Comparison of ENCODE assay signal across 15 cellular contexts in genomic region chr17:71109697-71110096, GRCh38.
A peak's percentile ranks its signal among the peaks of the same experiment; 100 is the strongest.
DNase-seq lines count a peak whose midpoint lies in the region; ATAC-seq, FAIRE-seq and TF ChIP-seq lines count a peak whose summit lies in the region.
"Had no signal": no experiment of that assay in that cellular context is flagged by ENCODE, and none has a peak within 500 bp of the region (broad histone marks: within the 10 kb centered on the region; RNA-seq: fewer than 3 reads in every experiment).

No MANE protein-coding gene starts in this region.

- BruUV-seq in HCT116 (replicated peaks; lab: Mats Ljungman, UMichigan) (no TSS peak), K562 (replicated peaks; lab: Mats Ljungman, UMichigan) (no TSS peak)

- H3F3A ChIP-seq in neural progenitor cell (ENCODE audit: low read depth), result peaks cover 6% of the 10 kb centered on the region

- no peaks in the 10 kb centered on the region for H3K36me3 Mint-ChIP-seq in neural progenitor cell
- H3K36me3 Mint-ChIP-seq: CD14-positive monocyte; CD4-positive, alpha-beta memory T cell had no signal

- POLR2A ChIA-PET in HCT116 (lab: Charles Lee) (no interaction called here), K562 (lab: Yijun Ruan, JAX) (no interaction called here)

- TF ChIP-seq RAD21 in HCT116 (IDR thresholded peaks at IDR 0.05; ENCODE audit: low read depth) (no peak), K562 (CRISPR knock-in tag; conservative IDR thresholded peaks at IDR 0.05 in 1 of 2, IDR thresholded peaks at IDR 0.05 in 1 of 2) (no peak)

- no peaks in the 10 kb centered on the region for H3K27me3 ChIP-seq in HCT116 (ENCODE audit: insufficient read depth, low read length)
- no peaks in the 10 kb centered on the region for H3K27me3 ChIP-seq in K562 (ENCODE audit: control insufficient read depth in 2 of 2, insufficient read depth in 2 of 2, low read length in 2 of 2)
- H3K27me3 ChIP-seq in neural progenitor cell, result no peaks in the 10 kb centered on the region
- H3K27me3 ChIP-seq in left ventricle myocardium inferior (ENCODE audit: low read depth), result peaks cover 11% of the 10 kb centered on the region
- H3K27me3 ChIP-seq: BLaER1 had no signal

- H2AFZ ChIP-seq in HCT116 (ENCODE audit: low read depth, low read length, poor library complexity, severe bottlenecking) (no peak overlapping the region), K562 (ENCODE audit: low read depth, low read length) (no peak overlapping the region), neural progenitor cell (replicated peaks) (no peak overlapping the region)

- no peak overlapping the region for H3K27ac Mint-ChIP-seq in neural progenitor cell
- H3K27ac Mint-ChIP-seq: CD14-positive monocyte; CD4-positive, alpha-beta memory T cell; H9 had no signal

- CTCF ChIA-PET in HCT116 (lab: Charles Lee) (interaction anchor here (1.3 to 1.6 kb wide), 2 partner anchors 342 to 351 kb away, joined by 4 to 9 read pairs; no protein-coding TSS in a partner anchor), K562 (lab: Yijun Ruan, JAX; ENCODE audit: low intra/inter-chr PET ratio) (no interaction called here)

- no peak for TF ChIP-seq EP300 in K562 (IDR thresholded peaks at IDR 0.05; ENCODE audit: low read length)

- peaks cover 14% of the 10 kb centered on the region for H3K4me1 Mint-ChIP-seq in neural progenitor cell
- H3K4me1 Mint-ChIP-seq: CD14-positive monocyte; CD4-positive, alpha-beta memory T cell had no signal

- no peak for TF ChIP-seq CTCF in 22Rv1 (IDR thresholded peaks at IDR 0.05)
- no peak for TF ChIP-seq CTCF in HCT116 (IDR thresholded peaks at IDR 0.05 in 2 of 3, conservative IDR thresholded peaks at IDR 0.05 in 1 of 3; ENCODE audit: borderline replicate concordance in 1 of 3, insufficient read depth in 1 of 3, low read depth in 2 of 3, low read length in 2 of 3)
- no peak for TF ChIP-seq CTCF in K562 (IDR thresholded peaks at IDR 0.05 in 2 of 3, conservative IDR thresholded peaks at IDR 0.05 in 1 of 3; ENCODE audit: insufficient read depth in 2 of 3, low read depth in 1 of 3, low read length in 3 of 3)
- TF ChIP-seq CTCF in neural progenitor cell (IDR thresholded peaks at IDR 0.05), result no peak
- no peak for TF ChIP-seq CTCF in left ventricle myocardium inferior (IDR thresholded peaks at IDR 0.05; ENCODE audit: borderline replicate concordance)

- DNase-seq in HCT116 (ENCODE audit: low read depth, low spot score) (no peak), K562 (ENCODE audit: extremely low read depth in 1 of 4, low spot score in 3 of 4) (no peak), neural progenitor cell (ENCODE audit: low spot score) (no peak), SKM-1 (lab: John Stamatoyannopoulos, UW; ENCODE audit: unreplicated experiment) (no peak), DMS 273 treated with DMSO at 0.1 percent for 48 hours (lab: John Stamatoyannopoulos, UW) (no peak), left ventricle myocardium inferior (no peak)
- DNase-seq: CD4-positive, alpha-beta memory T cell; DMS79 treated with DMSO at 0.1 percent for 48 hours; GF-D8; GOT3; H9; KG1 had no signal

- in situ Hi-C loops in K562 (cut with MboI), result no loop called here

- H3K4me1 ChIP-seq in HCT116 (ENCODE audit: control insufficient read depth in 1 of 2, insufficient read depth in 2 of 2, low read length in 2 of 2) (peaks cover 0 to 7% of the 10 kb centered on the region in 2 experiments; a peak in 1 of 4 replicates), K562 (replicated peaks in 1 of 2; ENCODE audit: control insufficient read depth in 2 of 2, insufficient read depth in 2 of 2, low read length in 2 of 2) (no peaks in the 10 kb centered on the region), neural progenitor cell (peaks cover 29% of the 10 kb centered on the region), left ventricle myocardium inferior (no peaks in the 10 kb centered on the region)
- H3K4me1 ChIP-seq: BLaER1 had no signal

- peaks cover 2% of the 10 kb centered on the region for H3K27me3 Mint-ChIP-seq in neural progenitor cell (ENCODE audit: insufficient read depth, low read depth)
- H3K27me3 Mint-ChIP-seq: CD4-positive, alpha-beta memory T cell had no signal

- FAIRE-seq in K562 (lab: Jason Lieb, UNC), result no peak

- no peak overlapping the region for H3K9ac ChIP-seq in HCT116 (ENCODE audit: low read length)
- H3K9ac ChIP-seq in K562 (ENCODE audit: insufficient read depth in 1 of 2, low read depth in 2 of 2, low read length in 2 of 2), result no peak overlapping the region
- H3K9ac ChIP-seq in neural progenitor cell, result no peak overlapping the region
- H3K9ac ChIP-seq: BLaER1 had no signal

- 0% methylated on average over 3 of the region's 3 CpGs for WGBS in K562 (ENCODE audit: insufficient coverage, low coverage, missing lambda C conversion rate)

- H4K20me1 ChIP-seq in HCT116 (ENCODE audit: insufficient read depth) (no peaks in the 10 kb centered on the region), K562 (replicated peaks; ENCODE audit: control insufficient read depth, insufficient read depth, low read length) (no peaks in the 10 kb centered on the region), neural progenitor cell (ENCODE audit: low read depth) (no peaks in the 10 kb centered on the region)
- H4K20me1 ChIP-seq: BLaER1 had no signal

- H3K36me3 ChIP-seq in HCT116 (ENCODE audit: control insufficient read depth in 1 of 2, insufficient read depth in 2 of 2, low read length in 2 of 2) (no peaks in the 10 kb centered on the region), K562 (ENCODE audit: control insufficient read depth, insufficient read depth, low read length) (no peaks in the 10 kb centered on the region), neural progenitor cell (no peaks in the 10 kb centered on the region), left ventricle myocardium inferior (no peaks in the 10 kb centered on the region)
- H3K36me3 ChIP-seq: BLaER1 had no signal

- H3K9me3 ChIP-seq in HCT116 (ENCODE audit: control insufficient read depth in 1 of 2, insufficient read depth in 1 of 2, low read depth in 1 of 2, low read length in 2 of 2) (no peaks in the 10 kb centered on the region), K562 (replicated peaks; ENCODE audit: control insufficient read depth, insufficient read depth, low read depth, low read length) (no peaks in the 10 kb centered on the region), neural progenitor cell (ENCODE audit: low read depth) (no peaks in the 10 kb centered on the region), left ventricle myocardium inferior (replicated peaks) (no peaks in the 10 kb centered on the region)
- H3K9me3 ChIP-seq: BLaER1 had no signal

- no peak overlapping the region for H3K4me3 Mint-ChIP-seq in neural progenitor cell
- H3K4me3 Mint-ChIP-seq: CD14-positive monocyte; CD4-positive, alpha-beta memory T cell; H9 had no signal

- H3K9me3 Mint-ChIP-seq in neural progenitor cell, result peaks cover 6% of the 10 kb centered on the region
- H3K9me3 Mint-ChIP-seq: H9 had no signal

- peak overlapping the region; percentile 96 for H3K27ac ChIP-seq in 22Rv1
- H3K27ac ChIP-seq in HCT116 (ENCODE audit: low read depth, low read length), result no peak overlapping the region
- no peak overlapping the region for H3K27ac ChIP-seq in K562 (ENCODE audit: extremely low read depth, low read depth, low read length)
- H3K27ac ChIP-seq in neural progenitor cell, result no peak overlapping the region
- H3K27ac ChIP-seq in left ventricle myocardium inferior (replicated peaks), result no peak overlapping the region
- H3K27ac ChIP-seq: BLaER1 had no signal

- H3K9me2 ChIP-seq in HCT116 (ENCODE audit: insufficient read depth), result no peaks in the 10 kb centered on the region

- H3K4me2 ChIP-seq in HCT116 (ENCODE audit: low read length) (no peak overlapping the region), K562 (ENCODE audit: insufficient read depth, low read length) (no peak overlapping the region), neural progenitor cell (peak overlapping the region; percentile 33)
- H3K4me2 ChIP-seq: BLaER1 had no signal

- no peaks in the 10 kb centered on the region for H3K9me1 ChIP-seq in K562 (ENCODE audit: control insufficient read depth, insufficient read depth, low read length)

- RAD21 ChIA-PET in HCT116 (lab: Charles Lee; ENCODE audit: low non-redundant PET in 1 of 2, low total read pairs in 2 of 2, uncharacterized antibody in 2 of 2, unreplicated experiment in 2 of 2), result no interaction called here

- intact Hi-C loops in HCT116 (cut with micrococcal nuclease), result no loop called here
- intact Hi-C loops in K562 (cut with micrococcal nuclease), result no loop called here
- intact Hi-C loops in left ventricle myocardium inferior (cut with micrococcal nuclease), result loop anchor here (10.0 kb wide), 1 partner anchor 1435 kb away; no protein-coding TSS in a partner anchor

- H3K4me3 ChIP-seq in HCT116 (replicated peaks in 1 of 2; ENCODE audit: low read depth in 1 of 2, low read length in 2 of 2), result no peak overlapping the region
- no peak overlapping the region for H3K4me3 ChIP-seq in K562
- no peak overlapping the region for H3K4me3 ChIP-seq in neural progenitor cell
- no peak overlapping the region for H3K4me3 ChIP-seq in left ventricle myocardium inferior
- H3K4me3 ChIP-seq: BLaER1 had no signal

- TF ChIP-seq POLR2A in HCT116 (IDR thresholded peaks at IDR 0.05; ENCODE audit: borderline replicate concordance, extremely low read depth, insufficient read depth, insufficient read length) (no peak), K562 (conservative IDR thresholded peaks at IDR 0.05) (no peak)

- ATAC-seq in HCT116 (no peak), K562 (no peak)

- H3K79me2 ChIP-seq in HCT116 (ENCODE audit: insufficient read depth, low read length), result no peaks in the 10 kb centered on the region
- no peaks in the 10 kb centered on the region for H3K79me2 ChIP-seq in K562 (ENCODE audit: control insufficient read depth, insufficient read depth, low read length)
- H3K79me2 ChIP-seq in neural progenitor cell (ENCODE audit: low read depth), result no peaks in the 10 kb centered on the region

TF ChIP-seq in HCT116, 20 proteins besides CTCF, POLR2A, EP300 and RAD21:
- no peak for TF ChIP-seq POLR2AphosphoS5 (IDR thresholded peaks at IDR 0.05; ENCODE audit: low read depth, low read length)
- TF ChIP-seq CEBPB (IDR thresholded peaks at IDR 0.05; ENCODE audit: low read depth), result peak; percentile 39; the same call in 1 of the 2 replicates

TF ChIP-seq in K562, 482 proteins besides CTCF, POLR2A, EP300 and RAD21 (continues in another document):
- TF ChIP-seq, protein P1, sequence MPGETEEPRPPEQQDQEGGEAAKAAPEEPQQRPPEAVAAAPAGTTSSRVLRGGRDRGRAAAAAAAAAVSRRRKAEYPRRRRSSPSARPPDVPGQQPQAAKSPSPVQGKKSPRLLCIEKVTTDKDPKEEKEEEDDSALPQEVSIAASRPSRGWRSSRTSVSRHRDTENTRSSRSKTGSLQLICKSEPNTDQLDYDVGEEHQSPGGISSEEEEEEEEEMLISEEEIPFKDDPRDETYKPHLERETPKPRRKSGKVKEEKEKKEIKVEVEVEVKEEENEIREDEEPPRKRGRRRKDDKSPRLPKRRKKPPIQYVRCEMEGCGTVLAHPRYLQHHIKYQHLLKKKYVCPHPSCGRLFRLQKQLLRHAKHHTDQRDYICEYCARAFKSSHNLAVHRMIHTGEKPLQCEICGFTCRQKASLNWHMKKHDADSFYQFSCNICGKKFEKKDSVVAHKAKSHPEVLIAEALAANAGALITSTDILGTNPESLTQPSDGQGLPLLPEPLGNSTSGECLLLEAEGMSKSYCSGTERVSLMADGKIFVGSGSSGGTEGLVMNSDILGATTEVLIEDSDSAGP (CRISPR knock-in tag; IDR thresholded peaks at IDR 0.05), result no peak
- TF ChIP-seq RBM22 (IDR thresholded peaks at IDR 0.05; ENCODE audit: low read depth, low read length, poor library complexity, severe bottlenecking), result no peak
- no peak for TF ChIP-seq GABPB2 (CRISPR knock-in tag; conservative IDR thresholded peaks at IDR 0.05)
